Comparison of ENCODE assay signal across 8 cellular contexts in genomic region chr1:228515200-228515834, GRCh38. TPM values are rescaled to one million over a fixed set of nuclear protein-coding genes. Genes with fewer than 3 reads are reported as not detected.
A peak's percentile ranks its signal among the peaks of the same experiment; 100 is the strongest.
DNase-seq lines count a peak whose midpoint lies in the region; ATAC-seq and TF ChIP-seq lines count a peak whose summit lies in the region.

No MANE protein-coding gene starts in this region.

- TF ChIP-seq CTCF in activated B cell treated with CpG ODN at 0.5 μM for 24 hours (IDR thresholded peaks at IDR 0.05) (no peak), fibroblast of the aortic adventitia (IDR thresholded peaks at IDR 0.05; ENCODE audit: insufficient read depth, low read length) (peak; percentile 74), progenitor cell of endocrine pancreas (IDR thresholded peaks at IDR 0.05; ENCODE audit: unreplicated experiment) (peak; percentile 89)

- no peak overlapping the region for H3K4me3 ChIP-seq in fibroblast of the aortic adventitia (ENCODE audit: low read depth, low read length)

- ATAC-seq in activated CD4-positive, alpha-beta T cell treated with anti-CD3 and anti-CD28 coated beads for 36 hours: no peak
- ATAC-seq in activated B cell treated with CpG ODN at 0.5 μM for 24 hours (ENCODE audit: low read depth): peak; percentile 45
- no peak for ATAC-seq in GM21528 (IDR thresholded peaks at IDR 0.05; ENCODE audit: low FRiP score, unreplicated experiment)

- peaks cover 18% of the 10 kb centered on the region for H3K27me3 Mint-ChIP-seq in activated CD4-positive, alpha-beta T cell treated with anti-CD3 and anti-CD28 coated beads for 36 hours
- peaks cover 18% of the 10 kb centered on the region for H3K27me3 Mint-ChIP-seq in activated B cell treated with CpG ODN at 0.5 μM for 24 hours
- peaks cover 75% of the 10 kb centered on the region for H3K27me3 Mint-ChIP-seq in progenitor cell of endocrine pancreas

- no peaks in the 10 kb centered on the region for H3K36me3 Mint-ChIP-seq in activated CD4-positive, alpha-beta T cell treated with anti-CD3 and anti-CD28 coated beads for 36 hours (ENCODE audit: low read depth)
- H3K36me3 Mint-ChIP-seq in activated B cell treated with CpG ODN at 0.5 μM for 24 hours (ENCODE audit: low read depth) (no peaks in the 10 kb centered on the region), progenitor cell of endocrine pancreas (ENCODE audit: insufficient read depth) (no peaks in the 10 kb centered on the region)

- no peak overlapping the region for H3K27ac Mint-ChIP-seq in activated CD4-positive, alpha-beta T cell treated with anti-CD3 and anti-CD28 coated beads for 36 hours
- H3K27ac Mint-ChIP-seq in activated B cell treated with CpG ODN at 0.5 μM for 24 hours (no peak overlapping the region), progenitor cell of endocrine pancreas (no peak overlapping the region)

- CTCF ChIA-PET in activated CD4-positive, alpha-beta T cell treated with anti-CD3 and anti-CD28 coated beads for 36 hours (lab: Charles Lee): interaction anchor here (0.9 to 2.2 kb wide), 4 partner anchors 14 to 385 kb away, joined by 3 to 13 read pairs (median 3); no protein-coding TSS in a partner anchor
- CTCF ChIA-PET in activated B cell treated with CpG ODN at 0.5 μM for 24 hours (lab: Charles Lee): interaction anchor here (0.6 to 4.4 kb wide), 5 partner anchors 14 to 753 kb away, joined by 3 to 29 read pairs (median 11); no protein-coding TSS in a partner anchor

- peak; percentile 45 for DNase-seq in activated CD4-positive, alpha-beta T cell treated with anti-CD3 and anti-CD28 coated beads for 36 hours
- DNase-seq in activated CD4-positive, alpha-beta T cell treated with anti-CD3 and anti-CD28 coated beads for 1 hour: no peak
- peak; percentile 40 for DNase-seq in LoVo (ENCODE audit: low spot score)
- DNase-seq in activated B cell treated with CpG ODN at 0.5 μM for 24 hours: no peak
- DNase-seq in fibroblast of the aortic adventitia (ENCODE audit: low read depth): peak; percentile 71
- peak; percentile 21 for DNase-seq in progenitor cell of endocrine pancreas (ENCODE audit: low spot score, unreplicated experiment)
- no peak for DNase-seq in OCI-M2 (lab: John Stamatoyannopoulos, UW; ENCODE audit: unreplicated experiment)

- POLR2A ChIA-PET in activated CD4-positive, alpha-beta T cell treated with anti-CD3 and anti-CD28 coated beads for 36 hours (lab: Charles Lee): no interaction called here
- POLR2A ChIA-PET in activated B cell treated with CpG ODN at 0.5 μM for 24 hours (lab: Charles Lee): no interaction called here

- no peak overlapping the region for H3K4me3 Mint-ChIP-seq in activated CD4-positive, alpha-beta T cell treated with anti-CD3 and anti-CD28 coated beads for 36 hours
- no peak overlapping the region for H3K4me3 Mint-ChIP-seq in activated B cell treated with CpG ODN at 0.5 μM for 24 hours
- no peak overlapping the region for H3K4me3 Mint-ChIP-seq in progenitor cell of endocrine pancreas (ENCODE audit: low read depth)

- H3K4me1 Mint-ChIP-seq in activated CD4-positive, alpha-beta T cell treated with anti-CD3 and anti-CD28 coated beads for 36 hours: peaks cover 8% of the 10 kb centered on the region
- H3K4me1 Mint-ChIP-seq in activated B cell treated with CpG ODN at 0.5 μM for 24 hours (no peaks in the 10 kb centered on the region), progenitor cell of endocrine pancreas (ENCODE audit: low read depth) (no peaks in the 10 kb centered on the region)

- H3K9me3 Mint-ChIP-seq in activated CD4-positive, alpha-beta T cell treated with anti-CD3 and anti-CD28 coated beads for 36 hours (ENCODE audit: low read depth): no peaks in the 10 kb centered on the region
- no peaks in the 10 kb centered on the region for H3K9me3 Mint-ChIP-seq in activated B cell treated with CpG ODN at 0.5 μM for 24 hours
- H3K9me3 Mint-ChIP-seq in progenitor cell of endocrine pancreas (ENCODE audit: low read depth): no peaks in the 10 kb centered on the region

- intact Hi-C loops in activated CD4-positive, alpha-beta T cell treated with anti-CD3 and anti-CD28 coated beads for 36 hours (cut with DNase I, micrococcal nuclease): loop anchor here (1.0 to 2.0 kb wide), 7 partner anchors 14 to 516 kb away; no protein-coding TSS in a partner anchor
- intact Hi-C loops in activated B cell treated with CpG ODN at 0.5 μM for 24 hours (cut with micrococcal nuclease): loop anchor here (1.0 to 2.0 kb wide), 5 partner anchors 14 to 1035 kb away; no protein-coding TSS in a partner anchor

RNA-seq across cellular contexts. Expression of gene RNF187, which starts 28.1 kb away (rescaled TPM):
- 100 to 1,000 TPM; 114 to 155 TPM for total RNA-seq in activated CD4-positive, alpha-beta T cell treated with anti-CD3 and anti-CD28 coated beads for 36 hours
- total RNA-seq in activated B cell treated with CpG ODN at 0.5 μM for 24 hours (64.0 and 73.0 TPM in 2 replicates), fibroblast of the aortic adventitia (ENCODE audit: low replicate concordance) (39.8 and 78.7 TPM in 2 replicates), progenitor cell of endocrine pancreas (94.8 and 98.6 TPM in 2 replicates)

Comparison
In these comparisons a context has a peak if more than half of its experiments do, and no peak if none do; other contexts are left out.
1. DNase-seq: peak in activated CD4-positive, alpha-beta T cell treated with anti-CD3 and anti-CD28 coated beads for 36 hours (single experiment), LoVo (single experiment), fibroblast of the aortic adventitia (single experiment) and progenitor cell of endocrine pancreas (single experiment); none in activated CD4-positive, alpha-beta T cell treated with anti-CD3 and anti-CD28 coated beads for 1 hour (single experiment), activated B cell treated with CpG ODN at 0.5 μM for 24 hours (single experiment) and OCI-M2 (single experiment).